ENCODE assay signal across 8 cellular contexts in genomic region chr6:136289327-136289578, GRCh38. TPM values are rescaled to one million over a fixed set of nuclear protein-coding genes. Genes with fewer than 3 reads are reported as not detected.
DNase-seq lines count a peak whose midpoint lies in the region; ATAC-seq and TF ChIP-seq lines count a peak whose summit lies in the region.

No MANE protein-coding gene starts in this region.

- H3K36me3 ChIP-seq in right atrium auricular region (no peaks in the 10 kb centered on the region), urinary bladder (ENCODE audit: insufficient read depth) (no peaks in the 10 kb centered on the region)

- H3K27ac Mint-ChIP-seq in T-helper 17 cell = peak overlapping the region; percentile 100

- H3K4me1 ChIP-seq in right atrium auricular region (peaks cover 0 to 52% of the 10 kb centered on the region in 2 donors), urinary bladder (ENCODE audit: insufficient read depth) (peaks cover 2% of the 10 kb centered on the region)

- peak; percentile 77 for DNase-seq in GM10266 (ENCODE audit: extremely low spot score)
- DNase-seq in NCI-H146 treated with DMSO at 0.1 percent for 48 hours (lab: John Stamatoyannopoulos, UW; ENCODE audit: unreplicated experiment) = peak; percentile 92
- peak in 2 of 3 donors; percentile 90 to 91 for DNase-seq in T-helper 17 cell
- peak; percentile 93 for DNase-seq in right atrium auricular region (ENCODE audit: low spot score)
- DNase-seq in pulmonary artery endothelial cell (ENCODE audit: low read depth, low spot score) = peak; percentile 66

- peaks cover 59% of the 10 kb centered on the region for H3K4me1 Mint-ChIP-seq in T-helper 17 cell

- no peaks in the 10 kb centered on the region for H3K27me3 ChIP-seq in right atrium auricular region

- ATAC-seq in HG02840 (IDR thresholded peaks at IDR 0.05; ENCODE audit: low FRiP score, unreplicated experiment) (peak; percentile 55), T-helper 17 cell (peak; percentile 48)

- H3K4me3 ChIP-seq in right atrium auricular region (peak overlapping the region; percentile 93 to 98), urinary bladder (ENCODE audit: low read depth, low read length) (peak overlapping the region; percentile 75)

- H3K4me3 Mint-ChIP-seq in T-helper 17 cell = peak overlapping the region; percentile 98

- peak overlapping the region; percentile 99 for H3K27ac ChIP-seq in angular gyrus (ENCODE audit: low read depth, low read length)
- peak overlapping the region; percentile 100 for H3K27ac ChIP-seq in right atrium auricular region
- H3K27ac ChIP-seq in urinary bladder (ENCODE audit: low read depth) = peak overlapping the region; percentile 99

- H3K9me3 ChIP-seq in T-helper 17 cell (ENCODE audit: control insufficient read depth, low read length, poor library complexity, severe bottlenecking) = no peaks in the 10 kb centered on the region
- no peaks in the 10 kb centered on the region for H3K9me3 ChIP-seq in right atrium auricular region

- no peak for TF ChIP-seq CTCF in GM10266 (IDR thresholded peaks at IDR 0.05; ENCODE audit: control insufficient read depth, insufficient read depth, low read depth, missing control alignments)
- no peak for TF ChIP-seq CTCF in right atrium auricular region (IDR thresholded peaks at IDR 0.05)

- H3K36me3 Mint-ChIP-seq in T-helper 17 cell (ENCODE audit: low read depth) = peaks cover 4% of the 10 kb centered on the region

- WGBS in urinary bladder = under 1% methylated on average over 34 of the region's 34 CpGs

- H3K27me3 Mint-ChIP-seq in T-helper 17 cell = peaks cover 4% of the 10 kb centered on the region

RNA-seq across cellular contexts. Expression of gene BCLAF1, which starts 0.4 kb away (rescaled TPM):
- total RNA-seq in T-helper 17 cell (100 to 1,000 TPM; 492 to 543 TPM), right atrium auricular region (10 to 100 TPM; 47.9 to 49.4 TPM), pulmonary artery endothelial cell (112 and 124 TPM in 2 replicates), urinary bladder (253 TPM)
- polyA plus RNA-seq in urinary bladder = 39.2 TPM

RNA-seq across cellular contexts. Expression of gene MTFR2, which starts 39.1 kb away (rescaled TPM):
- total RNA-seq in T-helper 17 cell = 1 to 10 TPM; 2.9 to 4.5 TPM
- under 1 TPM in 1 of 2 donors, not detected in 1; 0.70 TPM for total RNA-seq in right atrium auricular region
- total RNA-seq in pulmonary artery endothelial cell = 1.9 and 4.5 TPM in 2 replicates
- total RNA-seq in urinary bladder = 1.6 TPM
- polyA plus RNA-seq in urinary bladder = 0.43 TPM

Comparison
In these comparisons a context has a peak if more than half of its experiments do, and no peak if none do; other contexts are left out.
1. Peak in every context shown above with its lines: DNase-seq, ATAC-seq, H3K4me3 ChIP-seq and H3K27ac ChIP-seq.